17 cellular contexts compared by ENCODE assay signal in genomic region chr2:16215892-16216554, GRCh38.
"Had no signal": no experiment of that assay in that cellular context is flagged by ENCODE, and none has a peak within 500 bp of the region (broad histone marks: within the 10 kb centered on the region; RNA-seq: fewer than 3 reads in every experiment).

No MANE protein-coding gene starts in this region.

- DNase-seq: activated CD4-positive, alpha-beta memory T cell treated with anti-CD3 and anti-CD28 coated beads, Interleukin-2, amount 10 ng/mL, durations not matched to agents 7 days and 5 days; activated gamma-delta T cell; activated T-cell treated with anti-CD3 and anti-CD28 coated beads, Interleukin-2, amount 50 U/mL, for 48 hours; brain microvascular endothelial cell; cerebellar nuclear complex; effector memory CD8-positive, alpha-beta T cell; erythroblast; left colon; stimulated activated CD4-positive, alpha-beta T cell treated with anti-CD3 and anti-CD28 coated beads, Interleukin-4, amount 100 ng/mL, for 1 hour; stimulated activated CD8-positive, alpha-beta memory T cell treated with anti-CD3 and anti-CD28 coated beads, Interleukin-4, amount 100 ng/mL, for 48 hours; T1000; upper lobe of right lung had no signal

- H3K9me3 Mint-ChIP-seq: activated CD4-positive, alpha-beta memory T cell treated with anti-CD3 and anti-CD28 coated beads, Interleukin-2, amount 10 ng/mL, durations not matched to agents 7 days and 5 days; dendritic cell treated with granulocyte-macrophage colony-stimulating factor and Interleukin-4, amounts not matched to agents 40 ng/mL and 50 ng/mL, for 4 days; effector memory CD8-positive, alpha-beta T cell; memory B cell; stimulated activated naive CD8-positive, alpha-beta T cell treated with anti-CD3 and anti-CD28 coated beads, Interleukin-15, Interleukin-2, amounts not matched to agents 100 ng/mL and 50 ng/mL, for 24 hours had no signal

- H3K4me3 Mint-ChIP-seq: activated CD4-positive, alpha-beta memory T cell treated with anti-CD3 and anti-CD28 coated beads, Interleukin-2, amount 10 ng/mL, durations not matched to agents 7 days and 5 days; activated naive CD8-positive, alpha-beta T cell; dendritic cell treated with granulocyte-macrophage colony-stimulating factor and Interleukin-4, amounts not matched to agents 40 ng/mL and 50 ng/mL, for 4 days; effector memory CD8-positive, alpha-beta T cell; memory B cell; stimulated activated naive CD8-positive, alpha-beta T cell treated with anti-CD3 and anti-CD28 coated beads, Interleukin-15, Interleukin-2, amounts not matched to agents 100 ng/mL and 50 ng/mL, for 24 hours had no signal

- H3K36me3 Mint-ChIP-seq: activated naive CD8-positive, alpha-beta T cell; memory B cell had no signal

- H3K4me1 Mint-ChIP-seq: activated CD4-positive, alpha-beta memory T cell treated with anti-CD3 and anti-CD28 coated beads, Interleukin-2, amount 10 ng/mL, durations not matched to agents 7 days and 5 days; memory B cell had no signal

- H3K27me3 ChIP-seq: brain microvascular endothelial cell, upper lobe of right lung had no signal

- H3K27me3 Mint-ChIP-seq: activated CD4-positive, alpha-beta memory T cell treated with anti-CD3 and anti-CD28 coated beads, Interleukin-2, amount 10 ng/mL, durations not matched to agents 7 days and 5 days; activated naive CD8-positive, alpha-beta T cell; dendritic cell treated with granulocyte-macrophage colony-stimulating factor and Interleukin-4, amounts not matched to agents 40 ng/mL and 50 ng/mL, for 4 days; effector memory CD8-positive, alpha-beta T cell; memory B cell had no signal

- H3K27ac ChIP-seq: brain microvascular endothelial cell, prostate gland, upper lobe of right lung had no signal

- H3K27ac Mint-ChIP-seq: activated CD4-positive, alpha-beta memory T cell treated with anti-CD3 and anti-CD28 coated beads, Interleukin-2, amount 10 ng/mL, durations not matched to agents 7 days and 5 days; activated naive CD8-positive, alpha-beta T cell; dendritic cell treated with granulocyte-macrophage colony-stimulating factor and Interleukin-4, amounts not matched to agents 40 ng/mL and 50 ng/mL, for 4 days; effector memory CD8-positive, alpha-beta T cell; memory B cell; stimulated activated naive CD8-positive, alpha-beta T cell treated with anti-CD3 and anti-CD28 coated beads, Interleukin-15, Interleukin-2, amounts not matched to agents 100 ng/mL and 50 ng/mL, for 24 hours had no signal

- H3K9me3 ChIP-seq: prostate gland, upper lobe of right lung had no signal

- H3K36me3 ChIP-seq: brain microvascular endothelial cell, prostate gland, upper lobe of right lung had no signal

- H3K4me3 ChIP-seq: prostate gland, upper lobe of right lung had no signal

- ATAC-seq: effector memory CD8-positive, alpha-beta T cell; left colon; upper lobe of right lung had no signal

- H3K4me1 ChIP-seq: prostate gland, upper lobe of right lung had no signal
